ENCODE assay signal across 8 cellular contexts in genomic region chr10:43436291-43437140, GRCh38.
DNase-seq lines count a peak whose midpoint lies in the region; ATAC-seq and TF ChIP-seq lines count a peak whose summit lies in the region.

TSS of gene ZNF487 (plus strand) at chr10:43437111. CDS start at chr10:43475814, 38,703 bp downstream.

- H3K9me3 ChIP-seq in iPS-20b (ENCODE audit: insufficient read depth, low read depth, low read length) = no peaks in the 10 kb centered on the region

- H3K4me3 ChIP-seq in iPS-20b (ENCODE audit: low read length) (peak within 1 kb of the TSS; percentile 79), skin epidermis (peak within 1 kb of the TSS; percentile 60 to 87 (median 70))

- peak; percentile 69 for DNase-seq in SIG-M5 treated with dmso at 0.1 percent for 504 hours (lab: John Stamatoyannopoulos, UW; ENCODE audit: unreplicated experiment)
- no peak for DNase-seq in SIG-M5 (lab: John Stamatoyannopoulos, UW)
- peak; percentile 61 for DNase-seq in NCI-H146 treated with DMSO at 0.1 percent for 48 hours (lab: John Stamatoyannopoulos, UW; ENCODE audit: unreplicated experiment)
- peak; percentile 92 to 95 for DNase-seq in T47D (ENCODE audit: low read depth in 1 of 2, low spot score in 1 of 2)

- TF ChIP-seq CTCF in VCaP (conservative IDR thresholded peaks at IDR 0.05) = peak; percentile 26

- H3K4me1 ChIP-seq in iPS-20b (ENCODE audit: insufficient read depth, low read length) = peaks cover 2% of the 10 kb centered on the region; the same call in 1 of the 2 replicates

- in situ Hi-C loops in T47D (cut with HindIII; ENCODE audit: low pct_unique_long_range_greater_than_20kb, low sequenced_read_pairs) = no loop called here

- H3K9ac ChIP-seq in iPS-20b (ENCODE audit: low read depth, low read length) = peak within 1 kb of the TSS; percentile 83

- 0 out of 2 replicates have a peak, but pooled peaks cover 5% of the 10 kb centered on the region for H3K27me3 ChIP-seq in iPS-20b (ENCODE audit: insufficient read depth, low read length)

- no peaks in the 10 kb centered on the region for H3K36me3 ChIP-seq in iPS-20b (ENCODE audit: insufficient read depth, low read depth, low read length)

- ATAC-seq in HG02885 (IDR thresholded peaks at IDR 0.05; ENCODE audit: poor library complexity, unreplicated experiment) = peak; percentile 97

- H3K27ac ChIP-seq in VCaP (peak within 1 kb of the TSS; percentile 86), iPS-20b (ENCODE audit: low read length) (peak within 1 kb of the TSS; percentile 98), skin epidermis (peak within 1 kb of the TSS; percentile 77 to 99 (median 98))
